Comparison of ENCODE assay signal across 17 cellular contexts in genomic region chr2:2940702-2941655, GRCh38.
DNase-seq lines count a peak whose midpoint lies in the region; ATAC-seq, FAIRE-seq and TF ChIP-seq lines count a peak whose summit lies in the region.
"Had no signal": no experiment of that assay in that cellular context is flagged by ENCODE, and none has a peak within 500 bp of the region (broad histone marks: within the 10 kb centered on the region; RNA-seq: fewer than 3 reads in every experiment).

No MANE protein-coding gene starts in this region.

- intact Hi-C loops in kidney (cut with DNase I): no loop called here

- WGBS in small intestine, 3 donors: 44 to 56% (median 45%) methylated on average over 27 of the region's 27 CpGs

- H3K27me3 ChIP-seq in small intestine (ENCODE audit: control insufficient read depth in 2 of 2, insufficient read depth in 2 of 2, low read length in 2 of 2): no peaks in the 10 kb centered on the region

- CTCF ChIA-PET in HEK293T (lab: Yijun Ruan, JAX): no interaction called here

- FAIRE-seq in kidney (lab: Jason Lieb, UNC) (no peak), small intestine (lab: Jason Lieb, UNC) (no peak)
- FAIRE-seq: RCC 7860 had no signal

- H3K27ac ChIP-seq in kidney (ENCODE audit: low read depth in 2 of 2, low read length in 2 of 2): no peak overlapping the region
- H3K27ac ChIP-seq in small intestine (ENCODE audit: low read depth in 1 of 2, low read length in 1 of 2): no peak overlapping the region
- H3K27ac ChIP-seq: GM23248, KMS-11 had no signal

- peaks cover 0 to 6% of the 10 kb centered on the region in 2 donors for H3K9me3 ChIP-seq in kidney (ENCODE audit: control insufficient read depth in 1 of 2, low read length in 2 of 2)
- peaks cover 2% of the 10 kb centered on the region for H3K9me3 ChIP-seq in small intestine (ENCODE audit: control insufficient read depth, low read depth)

- H3K4me1 ChIP-seq in kidney (ENCODE audit: control insufficient read depth in 1 of 2, insufficient read depth in 1 of 2, low read depth in 1 of 2, low read length in 2 of 2): no peaks in the 10 kb centered on the region
- H3K4me1 ChIP-seq in small intestine (ENCODE audit: control insufficient read depth in 2 of 2, insufficient read depth in 1 of 2, low read depth in 1 of 2, low read length in 1 of 2): no peaks in the 10 kb centered on the region

- DNase-seq in HEK293T (ENCODE audit: extremely low spot score) (no peak), NCI-H2227 treated with DMSO at 0.1 percent for 48 hours (lab: John Stamatoyannopoulos, UW) (peak; percentile 39), kidney (peak; percentile 37), small intestine (peak; percentile 32), NCI-H128 (lab: John Stamatoyannopoulos, UW; ENCODE audit: unreplicated experiment) (no peak)
- DNase-seq: AML-193, DMS79, GM23248, NCI-H1436, NCI-H1930, NCI-H2171 treated with DMSO at 0.1 percent for 48 hours, NCI-H774 had no signal

- no peak for TF ChIP-seq CTCF in kidney (IDR thresholded peaks at IDR 0.05; ENCODE audit: borderline replicate concordance, extremely low read depth, insufficient read depth)

- H3K4me3 ChIP-seq in kidney (ENCODE audit: low read length in 2 of 2) (no peak overlapping the region), small intestine (ENCODE audit: low read depth in 1 of 2, low read length in 2 of 2) (no peak overlapping the region)
- H3K4me3 ChIP-seq: GM23248 had no signal

- ATAC-seq in GM21786 (IDR thresholded peaks at IDR 0.05; ENCODE audit: unreplicated experiment) (no peak), GM21447 (IDR thresholded peaks at IDR 0.05; ENCODE audit: unreplicated experiment) (no peak)
- ATAC-seq: Right ventricle myocardium inferior had no signal

- no peaks in the 10 kb centered on the region for H3K36me3 ChIP-seq in kidney (ENCODE audit: control insufficient read depth in 1 of 2, insufficient read depth in 2 of 2, low read length in 2 of 2)
- H3K36me3 ChIP-seq in small intestine (ENCODE audit: control insufficient read depth in 2 of 2, insufficient read depth in 2 of 2, low read length in 2 of 2): no peaks in the 10 kb centered on the region

- no peak overlapping the region for H3K9ac ChIP-seq in kidney (ENCODE audit: low read length in 2 of 2)
- H3K9ac ChIP-seq: GM23248, KMS-11 had no signal

- POLR2A ChIA-PET in HEK293T (lab: Yijun Ruan, JAX): no interaction called here

TF ChIP-seq in HEK293T, 16 proteins besides CTCF, POLR2A, EP300 and RAD21:
- TF ChIP-seq HDGF (IDR thresholded peaks at IDR 0.05; ENCODE audit: borderline replicate concordance) (no peak), PKNOX1 (IDR thresholded peaks at IDR 0.05) (peak; percentile 66)

Comparison
In these comparisons a context has a peak if more than half of its experiments do, and no peak if none do; other contexts are left out.
1. DNase-seq: peak in NCI-H2227 treated with DMSO at 0.1 percent for 48 hours (single experiment), kidney (single experiment) and small intestine (single experiment); none in HEK293T (single experiment) and NCI-H128 (single experiment).